19 cellular contexts compared by ENCODE assay signal in genomic region chr4:183912585-183912984, GRCh38. TPM values are rescaled to one million over a fixed set of nuclear protein-coding genes. Genes with fewer than 3 reads are reported as not detected.
DNase-seq lines count a peak whose midpoint lies in the region; ATAC-seq and TF ChIP-seq lines count a peak whose summit lies in the region.
"Had no signal": no experiment of that assay in that cellular context is flagged by ENCODE, and none has a peak within 500 bp of the region (broad histone marks: within the 10 kb centered on the region; RNA-seq: fewer than 3 reads in every experiment).

No MANE protein-coding gene starts in this region.

- no peaks in the 10 kb centered on the region for H4K20me1 ChIP-seq in PC-3 (ENCODE audit: low read length)
- H4K20me1 ChIP-seq: BLaER1 treated with 17β-estradiol and CSF1 and Interleukin-3, amounts not matched to agents 10 nM and 100 nM had no signal

- ATAC-seq in PC-3 (peak; percentile 22; the same call in 1 of the 2 replicates), HG02938 (IDR thresholded peaks at IDR 0.05; ENCODE audit: unreplicated experiment) (no peak)
- ATAC-seq: CD8-positive, alpha-beta T cell had no signal

- WGBS in esophagus muscularis mucosa, result 96% methylated on average over 8 of the region's 8 CpGs

- no peaks in the 10 kb centered on the region for H3K79me2 ChIP-seq in PC-3 (ENCODE audit: low read length)

- CTCF ChIA-PET in PC-3 (lab: Charles Lee), result no interaction called here

- H3K9ac ChIP-seq in PC-3 (ENCODE audit: low read length), result no peak overlapping the region
- H3K9ac ChIP-seq: BLaER1 treated with 17β-estradiol and CSF1 and Interleukin-3, amounts not matched to agents 10 nM and 100 nM had no signal

- DNase-seq in Daoy (ENCODE audit: low read depth), result peak; percentile 39
- DNase-seq in PC-3, result peak; percentile 83
- peak; percentile 55 for DNase-seq in astrocyte of the hippocampus (ENCODE audit: low read depth, low spot score)
- DNase-seq in fibroblast of the aortic adventitia (ENCODE audit: low read depth), result peak; percentile 2
- DNase-seq in activated T-cell treated with anti-CD3 and anti-CD28 coated beads, Interleukin-2, amount 50 U/mL, for 48 hours, result no peak
- no peak for DNase-seq in esophagus muscularis mucosa (ENCODE audit: extremely low spot score)
- DNase-seq in NCI-H2081 (lab: John Stamatoyannopoulos, UW), result no peak
- DNase-seq: Calu3; CD8-positive, alpha-beta T cell; HFFc6; MM.1S; NCI-H1092; NCI-H146; NCI-H2081 treated with DMSO at 0.1 percent for 48 hours; NCI-H510A; NCI-H774; RPMI8226 had no signal

- no peaks in the 10 kb centered on the region for H3K36me3 ChIP-seq in PC-3 (ENCODE audit: low read depth, low read length)
- H3K36me3 ChIP-seq in esophagus muscularis mucosa, result no peaks in the 10 kb centered on the region
- H3K36me3 ChIP-seq: BLaER1 treated with 17β-estradiol and CSF1 and Interleukin-3, amounts not matched to agents 10 nM and 100 nM had no signal

- H3K27me3 ChIP-seq in PC-3 (ENCODE audit: low read length) (peaks cover 13% of the 10 kb centered on the region; the same call in 1 of the 2 replicates), esophagus muscularis mucosa (no peaks in the 10 kb centered on the region)
- H3K27me3 ChIP-seq: BLaER1 treated with 17β-estradiol and CSF1 and Interleukin-3, amounts not matched to agents 10 nM and 100 nM had no signal

- TF ChIP-seq CTCF in PC-3 (conservative IDR thresholded peaks at IDR 0.05; ENCODE audit: low read depth, low read length), result no peak
- no peak for TF ChIP-seq CTCF in fibroblast of the aortic adventitia (IDR thresholded peaks at IDR 0.05; ENCODE audit: insufficient read depth, low read length)
- no peak for TF ChIP-seq CTCF in esophagus muscularis mucosa (IDR thresholded peaks at IDR 0.05)

- no peaks in the 10 kb centered on the region for H3K9me2 ChIP-seq in PC-3 (replicated peaks; ENCODE audit: low read length)

- H3K4me3 ChIP-seq in PC-3 (ENCODE audit: low read length) (no peak overlapping the region), fibroblast of the aortic adventitia (ENCODE audit: low read depth, low read length) (no peak overlapping the region), esophagus muscularis mucosa (no peak overlapping the region)
- H3K4me3 ChIP-seq: BLaER1 treated with 17β-estradiol and CSF1 and Interleukin-3, amounts not matched to agents 10 nM and 100 nM had no signal

- BruUV-seq in PC-3 (replicated peaks; lab: Mats Ljungman, UMichigan), result no TSS peak

- no peaks in the 10 kb centered on the region for H3K9me3 ChIP-seq in PC-3 (ENCODE audit: low read length)
- H3K9me3 ChIP-seq in esophagus muscularis mucosa, result no peaks in the 10 kb centered on the region

- no peaks in the 10 kb centered on the region for H3F3A ChIP-seq in PC-3 (ENCODE audit: low read length, unreplicated experiment)

- H3K4me1 ChIP-seq in PC-3 (ENCODE audit: insufficient read depth, low read length), result peaks cover 8% of the 10 kb centered on the region
- peaks cover 0 to 15% (median under 1%) of the 10 kb centered on the region in 4 donors for H3K4me1 ChIP-seq in esophagus muscularis mucosa
- H3K4me1 ChIP-seq: BLaER1 treated with 17β-estradiol and CSF1 and Interleukin-3, amounts not matched to agents 10 nM and 100 nM had no signal

- POLR2A ChIA-PET in PC-3 (lab: Charles Lee; ENCODE audit: unreplicated experiment), result no interaction called here

- no peak for TF ChIP-seq EP300 in esophagus muscularis mucosa (IDR thresholded peaks at IDR 0.05)

- H3K27ac ChIP-seq in PC-3 (ENCODE audit: low read length) (no peak overlapping the region), esophagus muscularis mucosa (replicated peaks in 1 of 4) (no peak overlapping the region)
- H3K27ac ChIP-seq: BLaER1 treated with 17β-estradiol and CSF1 and Interleukin-3, amounts not matched to agents 10 nM and 100 nM had no signal

- no peak for TF ChIP-seq POLR2A in esophagus muscularis mucosa (IDR thresholded peaks at IDR 0.05; ENCODE audit: low read depth)

- peak overlapping the region; percentile 1; the same call in 1 of the 2 replicates for H3K4me2 ChIP-seq in PC-3 (ENCODE audit: low read length)
- H3K4me2 ChIP-seq: BLaER1 treated with 17β-estradiol and CSF1 and Interleukin-3, amounts not matched to agents 10 nM and 100 nM had no signal

- intact Hi-C loops in PC-3 (cut with micrococcal nuclease) (no loop called here), esophagus muscularis mucosa (cut with DNase I) (no loop called here)

- H2AFZ ChIP-seq in PC-3 (ENCODE audit: low read length), result no peak overlapping the region

RNA-seq across cellular contexts. Expression of gene STOX2, which starts 7.5 kb away (rescaled TPM):
- total RNA-seq in Daoy (2014; rRNA removed; shearing (Covaris generic)), result 2.1 and 3.3 TPM in 2 replicates
- total RNA-seq in PC-3 (2014; rRNA removed), result 2.1 and 3.6 TPM in 2 replicates
- total RNA-seq in fibroblast of the aortic adventitia (ENCODE audit: low replicate concordance), result 1.1 and 1.5 TPM in 2 replicates
- 10 to 100 TPM in 2 of 4 donors, 1 to 10 TPM in 2; 7.0 to 11.7 (median 10.5) TPM for total RNA-seq in esophagus muscularis mucosa
- total RNA-seq: CD8-positive, alpha-beta T cell had no signal

Comparison
In these comparisons a context has a peak if more than half of its experiments do, and no peak if none do; other contexts are left out.
1. DNase-seq: peak in Daoy (single experiment), PC-3 (single experiment), astrocyte of the hippocampus (single experiment) and fibroblast of the aortic adventitia (single experiment); none in activated T-cell treated with anti-CD3 and anti-CD28 coated beads, Interleukin-2, amount 50 U/mL, for 48 hours (0 of 2), esophagus muscularis mucosa (single experiment) and NCI-H2081 (0 of 2).